1 cellular context compared by ENCODE assay signal in the genomic region with DNA sequence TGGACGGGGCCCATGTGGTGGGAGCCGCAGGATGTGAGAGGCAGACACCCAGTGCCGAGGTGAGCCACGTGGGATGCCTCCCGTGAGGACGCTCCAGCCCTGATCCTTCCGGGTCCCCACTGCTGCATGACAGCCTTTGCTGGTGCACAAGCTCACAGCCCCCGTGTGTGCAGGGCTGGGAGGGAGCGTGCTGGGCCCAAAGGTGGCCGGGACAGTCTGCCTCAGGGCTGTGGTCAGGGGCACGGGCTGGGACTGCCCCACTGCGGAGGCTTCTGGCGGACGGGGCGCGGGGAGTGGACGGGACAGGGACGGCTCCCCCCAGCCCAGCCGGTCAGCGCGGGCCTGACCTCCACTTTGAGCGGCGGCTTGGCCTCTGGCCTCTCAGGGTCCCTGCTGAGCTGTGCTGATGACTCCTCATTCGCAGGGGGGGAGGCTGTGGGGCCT.
TF ChIP-seq lines count a peak whose summit lies in the region.

No MANE protein-coding gene starts in this region.

TF ChIP-seq in IMR-90, 13 proteins besides CTCF, POLR2A, EP300 and RAD21:
- TF ChIP-seq NFE2L2 (IDR thresholded peaks at IDR 0.05; ENCODE audit: low read depth, low read length) = no peak
- no peak for TF ChIP-seq FOS (IDR thresholded peaks at IDR 0.05; ENCODE audit: low read depth, low read length)
- TF ChIP-seq MAZ (IDR thresholded peaks at IDR 0.05; ENCODE audit: borderline replicate concordance, low read depth, low read length) = no peak
- no peak for TF ChIP-seq BHLHE40 (IDR thresholded peaks at IDR 0.05; ENCODE audit: low read depth, low read length)
- TF ChIP-seq MXI1 (IDR thresholded peaks at IDR 0.05; ENCODE audit: borderline replicate concordance, low read depth, low read length) = no peak
- no peak for TF ChIP-seq MAFK (IDR thresholded peaks at IDR 0.05; ENCODE audit: low read depth, low read length)
- TF ChIP-seq SMC3 (IDR thresholded peaks at IDR 0.05; ENCODE audit: low read depth, low read length) = no peak
- no peak for TF ChIP-seq RFX5 (IDR thresholded peaks at IDR 0.05; ENCODE audit: low read depth, low read length)
- TF ChIP-seq, protein P1, sequence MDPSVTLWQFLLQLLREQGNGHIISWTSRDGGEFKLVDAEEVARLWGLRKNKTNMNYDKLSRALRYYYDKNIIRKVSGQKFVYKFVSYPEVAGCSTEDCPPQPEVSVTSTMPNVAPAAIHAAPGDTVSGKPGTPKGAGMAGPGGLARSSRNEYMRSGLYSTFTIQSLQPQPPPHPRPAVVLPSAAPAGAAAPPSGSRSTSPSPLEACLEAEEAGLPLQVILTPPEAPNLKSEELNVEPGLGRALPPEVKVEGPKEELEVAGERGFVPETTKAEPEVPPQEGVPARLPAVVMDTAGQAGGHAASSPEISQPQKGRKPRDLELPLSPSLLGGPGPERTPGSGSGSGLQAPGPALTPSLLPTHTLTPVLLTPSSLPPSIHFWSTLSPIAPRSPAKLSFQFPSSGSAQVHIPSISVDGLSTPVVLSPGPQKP (IDR thresholded peaks at IDR 0.05; ENCODE audit: borderline replicate concordance, low read depth, low read length) = no peak
- TF ChIP-seq CHD1 (IDR thresholded peaks at IDR 0.05; ENCODE audit: low read depth, low read length) = no peak
- no peak for TF ChIP-seq CEBPB (IDR thresholded peaks at IDR 0.05; ENCODE audit: low read depth, low read length)
- TF ChIP-seq RCOR1 (IDR thresholded peaks at IDR 0.05; ENCODE audit: insufficient replicate concordance, low read length) = no peak
- TF ChIP-seq, protein P2, sequence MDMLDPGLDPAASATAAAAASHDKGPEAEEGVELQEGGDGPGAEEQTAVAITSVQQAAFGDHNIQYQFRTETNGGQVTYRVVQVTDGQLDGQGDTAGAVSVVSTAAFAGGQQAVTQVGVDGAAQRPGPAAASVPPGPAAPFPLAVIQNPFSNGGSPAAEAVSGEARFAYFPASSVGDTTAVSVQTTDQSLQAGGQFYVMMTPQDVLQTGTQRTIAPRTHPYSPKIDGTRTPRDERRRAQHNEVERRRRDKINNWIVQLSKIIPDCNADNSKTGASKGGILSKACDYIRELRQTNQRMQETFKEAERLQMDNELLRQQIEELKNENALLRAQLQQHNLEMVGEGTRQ (IDR thresholded peaks at IDR 0.05; ENCODE audit: low read depth, low read length) = no peak
TF ChIP-seq in IMR-90: peak in this region for 0.
